10 cellular contexts compared by ENCODE assay signal in genomic region chr7:43872401-43873165, GRCh38. TPM values are rescaled to one million over a fixed set of nuclear protein-coding genes. Genes with fewer than 3 reads are reported as not detected.
DNase-seq lines count a peak whose midpoint lies in the region; ATAC-seq and TF ChIP-seq lines count a peak whose summit lies in the region.
"Had no signal": no experiment of that assay in that cellular context is flagged by ENCODE, and none has a peak within 500 bp of the region (broad histone marks: within the 10 kb centered on the region; RNA-seq: fewer than 3 reads in every experiment).

No MANE protein-coding gene starts in this region.

- intact Hi-C loops in gastrocnemius medialis (cut with DNase I; ENCODE audit: low total_unique reads), result loop anchor here (10.0 kb wide), 1 partner anchor 622 kb away; the partner anchor contains the start of gene NUDCD3

- ATAC-seq in gastroesophageal sphincter, result peak; percentile 47
- ATAC-seq in gastrocnemius medialis, result peak; percentile 63 to 83
- no peak for ATAC-seq in HG02588 (IDR thresholded peaks at IDR 0.05; ENCODE audit: unreplicated experiment)

- TF ChIP-seq EP300 in gastroesophageal sphincter (IDR thresholded peaks at IDR 0.05), result no peak

- H3K27me3 ChIP-seq in adipocyte (replicated peaks; ENCODE audit: control insufficient read depth, insufficient read depth, low read length) (no peaks in the 10 kb centered on the region), gastroesophageal sphincter (no peaks in the 10 kb centered on the region), gastrocnemius medialis (no peaks in the 10 kb centered on the region)
- H3K27me3 ChIP-seq: SJCRH30 had no signal

- in situ Hi-C loops in gastrocnemius medialis (cut with MboI; ENCODE audit: low sequenced_read_pairs in 4 of 4), result no loop called here

- peak overlapping the region; percentile 77 for H3K9ac ChIP-seq in adipocyte (ENCODE audit: low read length)
- H3K9ac ChIP-seq: neural progenitor cell had no signal

- H3K36me3 ChIP-seq in adipocyte (ENCODE audit: control insufficient read depth, insufficient read depth, low read length, severe bottlenecking), result peaks cover 26% of the 10 kb centered on the region
- H3K36me3 ChIP-seq in gastroesophageal sphincter, result peaks cover 0 to 43% of the 10 kb centered on the region in 2 donors
- H3K36me3 ChIP-seq in gastrocnemius medialis, result peaks cover 0 to 35% of the 10 kb centered on the region in 2 donors
- H3K36me3 ChIP-seq: neural progenitor cell had no signal

- TF ChIP-seq POLR2A in gastroesophageal sphincter (IDR thresholded peaks at IDR 0.05) (no peak), gastrocnemius medialis (IDR thresholded peaks at IDR 0.05) (no peak)

- TF ChIP-seq CTCF in gastroesophageal sphincter (IDR thresholded peaks at IDR 0.05), result no peak
- TF ChIP-seq CTCF in gastrocnemius medialis (IDR thresholded peaks at IDR 0.05 in 4 of 5, conservative IDR thresholded peaks at IDR 0.05 in 1 of 5), result no peak

- H3K27ac ChIP-seq in gastroesophageal sphincter (peak overlapping the region in 3 of 4 donors; percentile 64 to 69 (median 68)), gastrocnemius medialis (peak overlapping the region; percentile 75 to 91 (median 83))
- H3K27ac ChIP-seq: neural progenitor cell, SJCRH30 had no signal

- DNase-seq in GM03348 (ENCODE audit: low spot score), result peak; percentile 86
- peak; percentile 85 for DNase-seq in adipocyte (ENCODE audit: low read depth)
- peak; percentile 70 to 78 for DNase-seq in gastrocnemius medialis
- DNase-seq in HUDEP-2 (lab: John Stamatoyannopoulos, UW; ENCODE audit: unreplicated experiment in 76 of 76), result no peak
- no peak for DNase-seq in DMS53 treated with DMSO at 0.1 percent for 48 hours (lab: John Stamatoyannopoulos, UW; ENCODE audit: unreplicated experiment)
- DNase-seq in DMS79 treated with DMSO at 0.1 percent for 48 hours (lab: John Stamatoyannopoulos, UW), result no peak
- DNase-seq: SJCRH30 had no signal

- H3K9me3 ChIP-seq in adipocyte (ENCODE audit: control insufficient read depth, low read length) (no peaks in the 10 kb centered on the region), gastroesophageal sphincter (no peaks in the 10 kb centered on the region), gastrocnemius medialis (no peaks in the 10 kb centered on the region)

- peaks cover 47% of the 10 kb centered on the region for H3K4me1 ChIP-seq in adipocyte (ENCODE audit: control insufficient read depth, insufficient read depth, low read length)
- peaks cover 0 to 46% (median 17%) of the 10 kb centered on the region in 3 donors for H3K4me1 ChIP-seq in gastroesophageal sphincter
- H3K4me1 ChIP-seq in gastrocnemius medialis, result peaks cover 43 to 45% of the 10 kb centered on the region in 2 donors
- H3K4me1 ChIP-seq: SJCRH30 had no signal

- WGBS in gastroesophageal sphincter (ENCODE audit: low coverage in 1 of 2), 2 donors, result 7 to 11% methylated on average over 5 of the region's 7 CpGs

- peak overlapping the region; percentile 69 for H3K4me3 ChIP-seq in adipocyte (ENCODE audit: low read length)
- H3K4me3 ChIP-seq in gastroesophageal sphincter, result no peak overlapping the region
- H3K4me3 ChIP-seq in gastrocnemius medialis, result peak overlapping the region in 1 of 4 donors; percentile 12
- H3K4me3 ChIP-seq: neural progenitor cell, SJCRH30 had no signal

RNA-seq across cellular contexts. Expression of gene MRPS24, which starts 3.3 kb away (rescaled TPM):
- total RNA-seq in gastroesophageal sphincter (100 to 1,000 TPM in 1 of 4 donors, 10 to 100 TPM in 3; 64.2 to 147 (median 81.5) TPM), gastrocnemius medialis (100 to 1,000 TPM; 173 to 294 (median 255) TPM)

RNA-seq across cellular contexts. Expression of gene URGCP, which starts 33.8 kb away (rescaled TPM):
- total RNA-seq in gastroesophageal sphincter, result 10 to 100 TPM; 33.4 to 47.9 (median 39.2) TPM
- 10 to 100 TPM; 29.0 to 47.7 (median 38.3) TPM for total RNA-seq in gastrocnemius medialis

RNA-seq across cellular contexts. Expression of gene UBE2D4, which starts 53.7 kb away (rescaled TPM):
- total RNA-seq in gastroesophageal sphincter (10 to 100 TPM; 22.7 to 38.3 (median 28.5) TPM), gastrocnemius medialis (100 to 1,000 TPM in 2 of 4 donors, 10 to 100 TPM in 2; 71.0 to 116 (median 105) TPM)

Comparison
In these comparisons a context has a peak if more than half of its experiments do, and no peak if none do; other contexts are left out.
1. DNase-seq: peak in GM03348 (single experiment), adipocyte (single experiment) and gastrocnemius medialis (2 of 2); none in HUDEP-2 (0 of 76), DMS53 treated with DMSO at 0.1 percent for 48 hours (single experiment) and DMS79 treated with DMSO at 0.1 percent for 48 hours (single experiment).